In the genomic region with DNA sequence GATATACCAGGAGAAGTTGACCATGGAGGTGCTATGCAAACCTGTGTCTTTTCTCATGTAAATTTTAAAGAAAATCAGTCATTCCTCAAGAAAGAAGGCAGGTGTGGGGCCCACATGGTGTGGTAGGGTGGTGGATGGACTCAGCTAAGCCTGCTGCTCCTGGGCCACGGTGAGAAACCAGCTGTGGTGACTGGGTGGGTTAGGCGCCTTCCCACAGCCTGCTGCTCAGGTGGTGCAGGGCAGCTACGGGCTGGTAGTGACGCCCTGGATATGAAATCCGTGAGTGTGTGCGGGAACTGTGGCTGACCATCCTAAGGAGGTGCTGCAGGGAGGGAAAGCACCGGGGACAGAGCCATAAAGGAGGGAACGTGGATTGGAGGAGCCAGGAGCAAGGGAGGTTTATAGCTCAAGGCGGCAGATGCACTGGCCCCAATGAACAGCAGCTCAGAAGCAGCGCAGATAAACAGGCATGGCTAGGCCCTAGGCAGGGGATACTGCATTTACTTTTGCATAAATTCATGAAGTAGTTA, we compare ENCODE assay signal across 1 cellular context.
A peak's percentile ranks its signal among the peaks of the same experiment; 100 is the strongest.
TF ChIP-seq lines count a peak whose summit lies in the region.

No MANE protein-coding gene starts in this region.

TF ChIP-seq in H1, 55 proteins besides CTCF, POLR2A, EP300 and RAD21:
- no peak for TF ChIP-seq RBBP5 (IDR thresholded peaks at IDR 0.05; ENCODE audit: borderline replicate concordance, low read depth, low read length)
- no peak for TF ChIP-seq SP1 (IDR thresholded peaks at IDR 0.05; ENCODE audit: low read depth, low read length)
- TF ChIP-seq, protein P1, sequence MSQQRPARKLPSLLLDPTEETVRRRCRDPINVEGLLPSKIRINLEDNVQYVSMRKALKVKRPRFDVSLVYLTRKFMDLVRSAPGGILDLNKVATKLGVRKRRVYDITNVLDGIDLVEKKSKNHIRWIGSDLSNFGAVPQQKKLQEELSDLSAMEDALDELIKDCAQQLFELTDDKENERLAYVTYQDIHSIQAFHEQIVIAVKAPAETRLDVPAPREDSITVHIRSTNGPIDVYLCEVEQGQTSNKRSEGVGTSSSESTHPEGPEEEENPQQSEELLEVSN (IDR thresholded peaks at IDR 0.05), result peak; percentile 54
